Comparison of ENCODE assay signal across 8 cellular contexts in genomic region chr11:118353084-118353710, GRCh38. TPM values are rescaled to one million over a fixed set of nuclear protein-coding genes. Genes with fewer than 3 reads are reported as not detected.
DNase-seq lines count a peak whose midpoint lies in the region; ATAC-seq and TF ChIP-seq lines count a peak whose summit lies in the region.

No MANE protein-coding gene starts in this region.

- H3K9me3 ChIP-seq in transverse colon: no peaks in the 10 kb centered on the region

- H3K79me2 ChIP-seq in ACC112 (ENCODE audit: control insufficient read depth, insufficient read depth, low read length, unreplicated experiment): no peaks in the 10 kb centered on the region

- no peaks in the 10 kb centered on the region for H3K4me1 ChIP-seq in ACC112 (ENCODE audit: control insufficient read depth, insufficient read depth, low read length, unreplicated experiment)
- no peaks in the 10 kb centered on the region for H3K4me1 ChIP-seq in transverse colon

- H3K36me3 ChIP-seq in ACC112 (ENCODE audit: insufficient read depth, low read length): no peaks in the 10 kb centered on the region
- H3K36me3 ChIP-seq in transverse colon: no peaks in the 10 kb centered on the region

- no peak for DNase-seq in GM12864 (ENCODE audit: low read depth)
- peak; percentile 26 for DNase-seq in SW480 (ENCODE audit: low spot score)
- peak; percentile 30 for DNase-seq in fibroblast of villous mesenchyme (ENCODE audit: low read depth)
- DNase-seq in transverse colon: no peak
- DNase-seq in posterior cingulate gyrus: no peak
- no peak for DNase-seq in substantia nigra (lab: John Stamatoyannopoulos, UW)

- ATAC-seq in HG03045 (IDR thresholded peaks at IDR 0.05; ENCODE audit: unreplicated experiment): no peak

- 6 to 18% methylated on average over 3 to 6 of the region's 6 CpGs for WGBS in transverse colon (ENCODE audit: low coverage in 1 of 2), 2 donors

- H3K4me3 ChIP-seq in ACC112 (ENCODE audit: low read depth, low read length) (no peak overlapping the region), GM12864 (ENCODE audit: low read depth, low read length) (no peak overlapping the region), fibroblast of villous mesenchyme (ENCODE audit: low read depth, low read length) (no peak overlapping the region), transverse colon (no peak overlapping the region)

- in situ Hi-C loops in transverse colon (cut with MboI; ENCODE audit: low pct_ligation_motif_present in 1 of 4, low pct_unique_long_range_greater_than_20kb in 1 of 4, low sequenced_read_pairs in 3 of 4): loop anchor here in 3 of 4 donors (10.0 to 25.0 kb wide), 3 partner anchors 58 to 208 kb away; partner anchors contain the start of gene SCN2B (in 2 of the 3)

- TF ChIP-seq CTCF in GM12864 (IDR thresholded peaks at IDR 0.05; ENCODE audit: low read depth, low read length, missing control alignments) (peak; percentile 18), fibroblast of villous mesenchyme (IDR thresholded peaks at IDR 0.05; ENCODE audit: insufficient read depth, low read depth, low read length) (peak; percentile 45), transverse colon (IDR thresholded peaks at IDR 0.05) (peak; percentile 50 to 66 (median 61))

- no peak overlapping the region for H3K27ac ChIP-seq in ACC112 (ENCODE audit: low read depth, low read length)
- H3K27ac ChIP-seq in transverse colon: no peak overlapping the region
- H3K27ac ChIP-seq in substantia nigra (ENCODE audit: low read depth, low read length, poor library complexity, severe bottlenecking): no peak overlapping the region

- TF ChIP-seq EP300 in transverse colon (IDR thresholded peaks at IDR 0.05; ENCODE audit: low read depth): no peak

- H3K27me3 ChIP-seq in ACC112 (ENCODE audit: insufficient read depth, low read length) (peaks cover 37% of the 10 kb centered on the region), transverse colon (peaks cover 30% of the 10 kb centered on the region)

- H2AFZ ChIP-seq in ACC112 (ENCODE audit: low read length, unreplicated experiment): peak overlapping the region; percentile 22

- intact Hi-C loops in transverse colon (cut with DNase I; ENCODE audit: low total_unique reads): loop anchor here (5.0 kb wide), 1 partner anchor 156 kb away; no protein-coding TSS in a partner anchor
- intact Hi-C loops in posterior cingulate gyrus (cut with DNase I): loop anchor here (2.0 kb wide), 1 partner anchor 208 kb away; no protein-coding TSS in a partner anchor

- TF ChIP-seq POLR2A in transverse colon (IDR thresholded peaks at IDR 0.05): no peak

RNA-seq across cellular contexts. Expression of gene UBE4A, which starts 6.2 kb away (rescaled TPM):
- total RNA-seq in fibroblast of villous mesenchyme (50.3 and 58.3 TPM in 2 replicates), transverse colon (10 to 100 TPM; 42.3 to 54.3 (median 49.2) TPM)

RNA-seq across cellular contexts. Expression of gene CD3G, which starts 9.1 kb away (rescaled TPM):
- total RNA-seq in fibroblast of villous mesenchyme: not detected in 2 replicates
- total RNA-seq in transverse colon: 1 to 10 TPM in 3 of 4 donors, not detected in 1; 2.2 to 5.4 (median 2.2) TPM

RNA-seq across cellular contexts. Expression of gene CD3D, which starts 10.7 kb away (rescaled TPM):
- total RNA-seq in fibroblast of villous mesenchyme (not detected in 2 replicates), transverse colon (10 to 100 TPM in 2 of 4 donors, 1 to 10 TPM in 1, not detected in 1; 3.5 to 19.2 (median 15.3) TPM)

RNA-seq across cellular contexts. Expression of gene ATP5MG, which starts 48.2 kb away (rescaled TPM):
- 34.1 and 44.0 TPM in 2 replicates for total RNA-seq in fibroblast of villous mesenchyme
- total RNA-seq in transverse colon: 10 to 100 TPM in 3 of 4 donors, 1 to 10 TPM in 1; 3.8 to 74.2 (median 46.9) TPM

RNA-seq across cellular contexts. Expression of gene CD3E, which starts 48.7 kb away (rescaled TPM):
- total RNA-seq in fibroblast of villous mesenchyme (not detected in 2 replicates), transverse colon (1 to 10 TPM in 3 of 4 donors, under 1 TPM in 1; 0.80 to 7.1 (median 5.3) TPM)

Comparison
In these comparisons a context has a peak if more than half of its experiments do, and no peak if none do; other contexts are left out.
1. DNase-seq: peak in SW480 (single experiment) and fibroblast of villous mesenchyme (single experiment); none in GM12864 (single experiment), transverse colon (single experiment), posterior cingulate gyrus (0 of 10) and substantia nigra (0 of 49).
2. Peak in every context shown above with its lines, with median percentiles within 50 percentile points of each other: CTCF ChIP-seq.